ENCODE assay signal across 8 cellular contexts in the genomic region with DNA sequence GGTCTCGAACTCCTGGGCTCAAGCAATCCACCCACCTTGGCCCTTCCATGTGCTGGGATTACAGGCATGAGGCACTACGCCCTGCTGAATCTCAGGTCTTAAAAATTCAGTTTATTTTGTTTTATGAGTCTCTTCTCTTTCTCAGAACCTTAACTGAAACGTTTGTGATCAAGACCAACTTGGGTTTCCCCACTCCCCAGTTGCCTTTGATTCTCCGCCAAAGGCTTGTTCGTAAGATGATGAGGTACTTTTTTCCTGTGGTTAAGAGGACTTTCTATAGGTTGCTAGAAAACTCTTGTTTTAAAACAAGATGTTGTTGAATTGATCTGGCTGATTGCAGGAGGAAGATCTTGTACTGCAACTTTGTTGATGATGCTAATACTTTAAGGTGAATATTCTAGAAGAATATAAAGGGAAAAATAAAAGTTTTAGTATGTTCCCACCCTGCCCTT. TPM values are rescaled to one million over a fixed set of nuclear protein-coding genes. Genes with fewer than 3 reads are reported as not detected.
A peak's percentile ranks its signal among the peaks of the same experiment; 100 is the strongest.
DNase-seq lines count a peak whose midpoint lies in the region; ATAC-seq and TF ChIP-seq lines count a peak whose summit lies in the region.

No MANE protein-coding gene starts in this region.

- peak; percentile 34 to 58 for DNase-seq in activated CD8-positive, alpha-beta memory T cell treated with anti-CD3 and anti-CD28 coated beads for 4 hours (ENCODE audit: low read depth in 2 of 2)
- DNase-seq in mesothelial cell of epicardium (ENCODE audit: low spot score in 2 of 2, unreplicated experiment in 2 of 2): no peak
- no peak for DNase-seq in upper lobe of right lung
- no peak for DNase-seq in kidney glomerular epithelial cell (lab: John Stamatoyannopoulos, UW)
- no peak for DNase-seq in body of pancreas

- no peak overlapping the region for H3K4me3 Mint-ChIP-seq in mesothelial cell of epicardium

- H3K27me3 Mint-ChIP-seq in mesothelial cell of epicardium (ENCODE audit: low read depth): no peaks in the 10 kb centered on the region

- H3K27ac ChIP-seq in upper lobe of right lung: peak overlapping the region; percentile 25
- H3K27ac ChIP-seq in body of pancreas: no peak overlapping the region

- no peaks in the 10 kb centered on the region for H3K36me3 ChIP-seq in upper lobe of right lung
- H3K36me3 ChIP-seq in body of pancreas (replicated peaks in 1 of 2; ENCODE audit: insufficient read depth in 1 of 2, low read depth in 2 of 2): no peaks in the 10 kb centered on the region

- H3K27me3 ChIP-seq in upper lobe of right lung (no peaks in the 10 kb centered on the region), body of pancreas (no peaks in the 10 kb centered on the region)

- H3K4me3 ChIP-seq in upper lobe of right lung (no peak overlapping the region), body of pancreas (no peak overlapping the region)

- ATAC-seq in GM18861 (IDR thresholded peaks at IDR 0.05; ENCODE audit: unreplicated experiment): peak; percentile 78
- peak; percentile 58 for ATAC-seq in HG03175 (IDR thresholded peaks at IDR 0.05; ENCODE audit: unreplicated experiment)
- ATAC-seq in upper lobe of right lung: no peak
- no peak for ATAC-seq in GM19023 (IDR thresholded peaks at IDR 0.05; ENCODE audit: unreplicated experiment)
- ATAC-seq in body of pancreas: no peak

- no peak for TF ChIP-seq POLR2A in body of pancreas (IDR thresholded peaks at IDR 0.05)

- intact Hi-C loops in upper lobe of right lung (cut with DNase I) (no loop called here), body of pancreas (cut with DNase I) (no loop called here)

- H3K4me1 ChIP-seq in upper lobe of right lung: peaks cover 21% of the 10 kb centered on the region
- peaks cover 1% of the 10 kb centered on the region for H3K4me1 ChIP-seq in body of pancreas

- H3K27ac Mint-ChIP-seq in mesothelial cell of epicardium: peak overlapping the region; percentile 76

- peaks cover 1% of the 10 kb centered on the region for H3K4me1 Mint-ChIP-seq in mesothelial cell of epicardium

- peaks cover 13% of the 10 kb centered on the region for H3K36me3 Mint-ChIP-seq in mesothelial cell of epicardium

- peaks cover 12% of the 10 kb centered on the region for H3K9me3 Mint-ChIP-seq in mesothelial cell of epicardium

- no peaks in the 10 kb centered on the region for H3K9me3 ChIP-seq in upper lobe of right lung
- no peaks in the 10 kb centered on the region for H3K9me3 ChIP-seq in body of pancreas

- TF ChIP-seq CTCF in mesothelial cell of epicardium (IDR thresholded peaks at IDR 0.05; ENCODE audit: unreplicated experiment): no peak
- TF ChIP-seq CTCF in upper lobe of right lung (IDR thresholded peaks at IDR 0.05): no peak
- TF ChIP-seq CTCF in body of pancreas (IDR thresholded peaks at IDR 0.05): no peak

- 71 to 81% methylated on average over 5 of the region's 5 CpGs for WGBS in body of pancreas, 2 donors

RNA-seq across cellular contexts. Expression of a gene that starts 11.7 kb away (rescaled TPM):
- total RNA-seq in mesothelial cell of epicardium (65.2 to 69.4 TPM (median 66.9 TPM) in 3 replicates), upper lobe of right lung (50.6 TPM), body of pancreas (10 to 100 TPM; 12.7 to 23.1 TPM)

Comparison
In these comparisons a context has a peak if more than half of its experiments do, and no peak if none do; other contexts are left out.
1. ATAC-seq: peak in GM18861 (single experiment) and HG03175 (single experiment); none in upper lobe of right lung (single experiment), GM19023 (single experiment) and body of pancreas (single experiment).
2. DNase-seq: peak in activated CD8-positive, alpha-beta memory T cell treated with anti-CD3 and anti-CD28 coated beads for 4 hours (2 of 2); none in mesothelial cell of epicardium (0 of 2), upper lobe of right lung (single experiment), kidney glomerular epithelial cell (single experiment) and body of pancreas (0 of 4).